In the genomic region with DNA sequence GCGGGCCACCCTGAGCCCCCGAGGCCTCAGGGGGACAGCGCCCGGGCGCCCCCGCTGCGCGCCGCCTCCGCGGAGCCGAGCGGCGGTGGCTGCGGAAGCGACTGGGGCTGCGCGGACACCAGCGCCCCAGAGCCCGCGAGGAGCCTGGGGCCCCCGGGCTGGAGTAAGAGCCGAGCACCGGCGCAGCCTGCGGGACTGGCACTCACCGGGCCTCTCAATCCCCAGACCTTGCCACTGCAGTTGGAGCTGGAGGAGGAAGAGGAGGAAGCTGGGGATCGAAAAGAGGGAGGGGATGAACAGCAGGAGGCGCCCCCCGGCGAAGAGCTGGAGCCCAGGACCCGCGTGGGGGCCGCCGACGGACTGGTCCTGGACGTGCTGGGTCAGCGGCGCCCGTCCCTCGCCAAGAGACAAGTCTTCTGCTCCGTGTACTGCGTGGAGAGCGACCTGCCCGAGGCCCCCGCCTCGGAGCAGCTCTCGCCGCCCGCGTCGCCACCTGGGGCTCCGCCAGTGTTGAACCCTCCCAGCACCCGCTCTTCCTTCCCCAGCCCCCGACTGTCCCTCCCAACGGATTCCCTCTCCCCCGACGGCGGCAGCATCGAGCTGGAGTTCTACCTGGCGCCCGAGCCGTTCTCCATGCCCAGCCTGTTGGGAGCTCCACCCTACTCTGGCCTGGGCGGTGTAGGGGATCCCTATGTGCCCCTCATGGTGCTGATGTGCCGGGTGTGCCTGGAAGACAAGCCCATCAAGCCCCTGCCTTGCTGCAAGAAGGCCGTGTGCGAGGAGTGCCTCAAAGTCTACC, we compare ENCODE assay signal across 8 cellular contexts. TPM values are rescaled to one million over a fixed set of nuclear protein-coding genes. Genes with fewer than 3 reads are reported as not detected.
DNase-seq lines count a peak whose midpoint lies in the region; ATAC-seq and TF ChIP-seq lines count a peak whose summit lies in the region.

No MANE protein-coding gene starts in this region.

- H3K9me3 ChIP-seq in muscle layer of colon (ENCODE audit: low read length) = no peaks in the 10 kb centered on the region

- H3K27me3 ChIP-seq in muscle layer of colon (ENCODE audit: control insufficient read depth in 1 of 2, insufficient read depth in 2 of 2, low read length in 2 of 2) = no peaks in the 10 kb centered on the region

- POLR2A ChIA-PET in HEK293T (lab: Yijun Ruan, JAX) = interaction anchor here (0.7 to 2.1 kb wide), 16 partner anchors 11 to 151 kb away, joined by 3 to 10 read pairs (median 4); no protein-coding TSS in a partner anchor

- peak; percentile 16 for TF ChIP-seq CTCF in WI38 (IDR thresholded peaks at IDR 0.05; ENCODE audit: low read depth, low read length)
- TF ChIP-seq CTCF in fibroblast of mammary gland (conservative IDR thresholded peaks at IDR 0.05; ENCODE audit: control insufficient read depth, insufficient read depth, low read depth, low read length) = no peak

- ATAC-seq in GM21447 (IDR thresholded peaks at IDR 0.05; ENCODE audit: unreplicated experiment) = no peak

- H3K36me3 ChIP-seq in muscle layer of colon (ENCODE audit: insufficient read depth, low read length) = no peaks in the 10 kb centered on the region

- peak overlapping the region; percentile 98 for H3K27ac ChIP-seq in muscle layer of colon (ENCODE audit: low read depth, low read length)

- DNase-seq in ELF-1 (ENCODE audit: low read depth, low spot score) = peak; percentile 51
- DNase-seq in HEK293T (ENCODE audit: extremely low spot score) = peak; percentile 53
- no peak for DNase-seq in fibroblast of mammary gland (ENCODE audit: low read depth)
- DNase-seq in ureter (ENCODE audit: low spot score) = peak; percentile 66
- DNase-seq in DMS114 treated with DMSO at 0.1 percent for 48 hours (lab: John Stamatoyannopoulos, UW; ENCODE audit: unreplicated experiment) = no peak

- H3K4me1 ChIP-seq in muscle layer of colon (ENCODE audit: insufficient read depth, low read length) = peaks cover 49% of the 10 kb centered on the region

- H3K9ac ChIP-seq in muscle layer of colon (ENCODE audit: low read length) = peak overlapping the region; percentile 57

- H3K4me3 ChIP-seq in WI38 (ENCODE audit: low read depth, low read length) = peak overlapping the region; percentile 63
- peak overlapping the region; percentile 76 for H3K4me3 ChIP-seq in fibroblast of mammary gland (ENCODE audit: control insufficient read depth, low read depth, low read length)
- peak overlapping the region; percentile 76 to 96 for H3K4me3 ChIP-seq in muscle layer of colon (ENCODE audit: low read depth in 1 of 2, low read length in 2 of 2)

- CTCF ChIA-PET in HEK293T (lab: Yijun Ruan, JAX) = interaction anchor here (0.7 to 1.1 kb wide), 2 partner anchors 25 to 35 kb away, joined by 3 to 4 read pairs; no protein-coding TSS in a partner anchor

TF ChIP-seq in HEK293T, 16 proteins besides CTCF, POLR2A, EP300 and RAD21:
- TF ChIP-seq LEF1 (IDR thresholded peaks at IDR 0.05; ENCODE audit: borderline replicate concordance) (no peak), L3MBTL2 (conservative IDR thresholded peaks at IDR 0.05) (no peak), HDGF (IDR thresholded peaks at IDR 0.05; ENCODE audit: borderline replicate concordance) (no peak), FOXK2 (IDR thresholded peaks at IDR 0.05) (no peak), FOXA1 (IDR thresholded peaks at IDR 0.05) (no peak), CTBP1 (IDR thresholded peaks at IDR 0.05; ENCODE audit: borderline replicate concordance) (no peak), FOXM1 (IDR thresholded peaks at IDR 0.05; ENCODE audit: borderline replicate concordance) (no peak), BHLHE40 (IDR thresholded peaks at IDR 0.05; ENCODE audit: borderline replicate concordance) (no peak), SP1 (IDR thresholded peaks at IDR 0.05) (no peak), TARDBP (IDR thresholded peaks at IDR 0.05) (no peak), ZNF384 (IDR thresholded peaks at IDR 0.05) (no peak), NFRKB (IDR thresholded peaks at IDR 0.05) (no peak)
- TF ChIP-seq, protein P1, sequence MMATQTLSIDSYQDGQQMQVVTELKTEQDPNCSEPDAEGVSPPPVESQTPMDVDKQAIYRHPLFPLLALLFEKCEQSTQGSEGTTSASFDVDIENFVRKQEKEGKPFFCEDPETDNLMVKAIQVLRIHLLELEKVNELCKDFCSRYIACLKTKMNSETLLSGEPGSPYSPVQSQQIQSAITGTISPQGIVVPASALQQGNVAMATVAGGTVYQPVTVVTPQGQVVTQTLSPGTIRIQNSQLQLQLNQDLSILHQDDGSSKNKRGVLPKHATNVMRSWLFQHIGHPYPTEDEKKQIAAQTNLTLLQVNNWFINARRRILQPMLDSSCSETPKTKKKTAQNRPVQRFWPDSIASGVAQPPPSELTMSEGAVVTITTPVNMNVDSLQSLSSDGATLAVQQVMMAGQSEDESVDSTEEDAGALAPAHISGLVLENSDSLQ (IDR thresholded peaks at IDR 0.05) = no peak

RNA-seq across cellular contexts. Expression of gene RNF217, which starts 0.6 kb away (rescaled TPM):
- total RNA-seq in ureter = 26.5 TPM

Comparison
In these comparisons a context has a peak if more than half of its experiments do, and no peak if none do; other contexts are left out.
1. DNase-seq: peak in ELF-1 (single experiment), HEK293T (single experiment) and ureter (single experiment); none in fibroblast of mammary gland (single experiment) and DMS114 treated with DMSO at 0.1 percent for 48 hours (single experiment).
2. Peak in every context shown above with its lines, with median percentiles within 50 percentile points of each other: H3K4me3 ChIP-seq.